Comparison of ENCODE assay signal across 8 cellular contexts in genomic region chr17:39638317-39638716, GRCh38. TPM values are rescaled to one million over a fixed set of nuclear protein-coding genes. Genes with fewer than 3 reads are reported as not detected.
DNase-seq lines count a peak whose midpoint lies in the region; ATAC-seq and TF ChIP-seq lines count a peak whose summit lies in the region.

No MANE protein-coding gene starts in this region.

- no peaks in the 10 kb centered on the region for H3K27me3 ChIP-seq in CD4-positive, alpha-beta T cell (ENCODE audit: control insufficient read depth, insufficient read depth, low read length)
- H3K27me3 ChIP-seq in neural progenitor cell: no peaks in the 10 kb centered on the region

- POLR2A ChIA-PET in CD4-positive, alpha-beta T cell (lab: Charles Lee): interaction anchor here (1.1 to 1.8 kb wide), 5 partner anchors 15 to 92 kb away, joined by 3 to 8 read pairs (median 4); partner anchors contain the start of gene MIEN1

- intact Hi-C loops in CD4-positive, alpha-beta T cell (cut with DNase I, micrococcal nuclease): loop anchor here (2.0 to 10.0 kb wide), 4 partner anchors 48 to 316 kb away; partner anchors contain the start of gene PGAP3 (in 1 of the 2)
- intact Hi-C loops in dendritic cell treated with granulocyte-macrophage colony-stimulating factor and Interleukin-4, amounts not matched to agents 40 ng/mL and 50 ng/mL, for 4 days (cut with micrococcal nuclease): no loop called here

- no peaks in the 10 kb centered on the region for H3K9me3 Mint-ChIP-seq in CD4-positive, alpha-beta T cell
- no peaks in the 10 kb centered on the region for H3K9me3 Mint-ChIP-seq in dendritic cell treated with granulocyte-macrophage colony-stimulating factor and Interleukin-4, amounts not matched to agents 40 ng/mL and 50 ng/mL, for 4 days
- no peaks in the 10 kb centered on the region for H3K9me3 Mint-ChIP-seq in neural progenitor cell

- no peak for ATAC-seq in CD4-positive, alpha-beta T cell (ENCODE audit: poor library complexity)
- ATAC-seq in left lobe of liver: no peak

- H3K4me2 ChIP-seq in neural progenitor cell: peak overlapping the region; percentile 88

- peak overlapping the region; percentile 91 for H3K27ac Mint-ChIP-seq in CD4-positive, alpha-beta T cell
- peak overlapping the region; percentile 79 for H3K27ac Mint-ChIP-seq in dendritic cell treated with granulocyte-macrophage colony-stimulating factor and Interleukin-4, amounts not matched to agents 40 ng/mL and 50 ng/mL, for 4 days
- H3K27ac Mint-ChIP-seq in neural progenitor cell: no peak overlapping the region

- DNase-seq in CD4-positive, alpha-beta T cell: no peak
- DNase-seq in LNCaP clone FGC (ENCODE audit: low read depth) (no peak), neural progenitor cell (ENCODE audit: low spot score) (no peak), DMS53 (lab: John Stamatoyannopoulos, UW) (no peak), NCI-H187 treated with DMSO at 0.1 percent for 48 hours (lab: John Stamatoyannopoulos, UW) (no peak), left lobe of liver (ENCODE audit: low spot score) (no peak), NCI-H2196 treated with DMSO at 0.1 percent for 48 hours (lab: John Stamatoyannopoulos, UW; ENCODE audit: unreplicated experiment) (no peak)

- peaks cover 21% of the 10 kb centered on the region for H3F3A ChIP-seq in neural progenitor cell (ENCODE audit: low read depth)

- peaks cover 16% of the 10 kb centered on the region for H3K36me3 Mint-ChIP-seq in CD4-positive, alpha-beta T cell (ENCODE audit: low read depth)
- H3K36me3 Mint-ChIP-seq in dendritic cell treated with granulocyte-macrophage colony-stimulating factor and Interleukin-4, amounts not matched to agents 40 ng/mL and 50 ng/mL, for 4 days (ENCODE audit: low read depth): peaks cover 17% of the 10 kb centered on the region
- peaks cover 2% of the 10 kb centered on the region for H3K36me3 Mint-ChIP-seq in neural progenitor cell

- H3K9ac ChIP-seq in neural progenitor cell: no peak overlapping the region

- H3K4me1 Mint-ChIP-seq in CD4-positive, alpha-beta T cell (ENCODE audit: low read depth): peaks cover 80% of the 10 kb centered on the region
- H3K4me1 Mint-ChIP-seq in dendritic cell treated with granulocyte-macrophage colony-stimulating factor and Interleukin-4, amounts not matched to agents 40 ng/mL and 50 ng/mL, for 4 days (ENCODE audit: low read depth): peaks cover 91% of the 10 kb centered on the region
- H3K4me1 Mint-ChIP-seq in neural progenitor cell: peaks cover 52% of the 10 kb centered on the region

- H3K27ac ChIP-seq in CD4-positive, alpha-beta T cell (ENCODE audit: low read depth, low read length): no peak overlapping the region
- H3K27ac ChIP-seq in neural progenitor cell: no peak overlapping the region

- H3K9me3 ChIP-seq in CD4-positive, alpha-beta T cell (ENCODE audit: control insufficient read depth, low read length): no peaks in the 10 kb centered on the region
- no peaks in the 10 kb centered on the region for H3K9me3 ChIP-seq in neural progenitor cell (ENCODE audit: low read depth)

- peaks cover 51% of the 10 kb centered on the region for H3K79me2 ChIP-seq in neural progenitor cell (ENCODE audit: low read depth)

- H3K27me3 Mint-ChIP-seq in CD4-positive, alpha-beta T cell: no peaks in the 10 kb centered on the region
- peaks cover 1% of the 10 kb centered on the region for H3K27me3 Mint-ChIP-seq in dendritic cell treated with granulocyte-macrophage colony-stimulating factor and Interleukin-4, amounts not matched to agents 40 ng/mL and 50 ng/mL, for 4 days
- H3K27me3 Mint-ChIP-seq in neural progenitor cell (ENCODE audit: insufficient read depth, low read depth): peaks cover 3% of the 10 kb centered on the region

- H3K36me3 ChIP-seq in neural progenitor cell: no peaks in the 10 kb centered on the region

- H3K4me3 Mint-ChIP-seq in CD4-positive, alpha-beta T cell: peak overlapping the region; percentile 97
- peak overlapping the region; percentile 94 for H3K4me3 Mint-ChIP-seq in dendritic cell treated with granulocyte-macrophage colony-stimulating factor and Interleukin-4, amounts not matched to agents 40 ng/mL and 50 ng/mL, for 4 days
- H3K4me3 Mint-ChIP-seq in neural progenitor cell: peak overlapping the region; percentile 90

- peaks cover 56% of the 10 kb centered on the region for H4K20me1 ChIP-seq in neural progenitor cell (ENCODE audit: low read depth)

- CTCF ChIA-PET in CD4-positive, alpha-beta T cell (lab: Charles Lee): interaction anchor here (0.8 to 4.7 kb wide), 3 partner anchors 16 to 91 kb away, joined by 3 to 58 read pairs (median 17); no protein-coding TSS in a partner anchor

- H3K4me1 ChIP-seq in neural progenitor cell: peaks cover 36% of the 10 kb centered on the region

- no peak overlapping the region for H2AFZ ChIP-seq in neural progenitor cell (replicated peaks)

- TF ChIP-seq CTCF in CD4-positive, alpha-beta T cell (IDR thresholded peaks at IDR 0.05): no peak
- TF ChIP-seq CTCF in LNCaP clone FGC (IDR thresholded peaks at IDR 0.05; ENCODE audit: control insufficient read depth, extremely low read depth, insufficient read depth) (no peak), neural progenitor cell (IDR thresholded peaks at IDR 0.05) (no peak)

- H3K4me3 ChIP-seq in LNCaP clone FGC (ENCODE audit: low read depth, low read length): peak overlapping the region; percentile 70
- peak overlapping the region; percentile 67 for H3K4me3 ChIP-seq in neural progenitor cell

RNA-seq across cellular contexts. Expression of gene STARD3, which starts 1.4 kb away (rescaled TPM):
- total RNA-seq in CD4-positive, alpha-beta T cell: 10 to 100 TPM; 96.5 to 99.9 TPM
- total RNA-seq in neural progenitor cell (ENCODE audit: low replicate concordance) (21.5 and 54.9 TPM in 2 replicates), left lobe of liver (27.3 TPM)

RNA-seq across cellular contexts. Expression of gene PPP1R1B, which starts 11.6 kb away (rescaled TPM):
- under 1 TPM in 1 of 2 experiments, not detected in 1; 0.25 TPM for total RNA-seq in CD4-positive, alpha-beta T cell
- 0.90 TPM in 1 of 2 replicates, not detected in the other for total RNA-seq in neural progenitor cell (ENCODE audit: low replicate concordance)
- total RNA-seq in left lobe of liver: 0.60 TPM

RNA-seq across cellular contexts. Expression of gene TCAP, which starts 26.8 kb away (rescaled TPM):
- total RNA-seq in CD4-positive, alpha-beta T cell: 1 to 10 TPM; 6.4 TPM
- total RNA-seq in neural progenitor cell (ENCODE audit: low replicate concordance) (0.19 and 1.3 TPM in 2 replicates), left lobe of liver (0.55 TPM)

RNA-seq across cellular contexts. Expression of gene PNMT, which starts 29.9 kb away (rescaled TPM):
- total RNA-seq in CD4-positive, alpha-beta T cell: under 1 TPM in 1 of 2 experiments, not detected in 1; 0.47 TPM
- 0.28 TPM in 1 of 2 replicates, not detected in the other for total RNA-seq in neural progenitor cell (ENCODE audit: low replicate concordance)
- 0.45 TPM for total RNA-seq in left lobe of liver

RNA-seq across cellular contexts. Expression of gene NEUROD2, which starts 30.6 kb away (rescaled TPM):
- not detected for total RNA-seq in CD4-positive, alpha-beta T cell
- total RNA-seq in neural progenitor cell (ENCODE audit: low replicate concordance) (not detected in 2 replicates), left lobe of liver (not detected)
